12 cellular contexts compared by ENCODE assay signal in genomic region chr3:142651711-142652110, GRCh38.
"Had no signal": no experiment of that assay in that cellular context is flagged by ENCODE, and none has a peak within 500 bp of the region (broad histone marks: within the 10 kb centered on the region; RNA-seq: fewer than 3 reads in every experiment).

No MANE protein-coding gene starts in this region.

- H3K4me2 ChIP-seq: hepatocyte had no signal

- H3K27ac ChIP-seq: esophagus squamous epithelium, hepatocyte, neutrophil, psoas muscle, skin epidermis had no signal

- H3K36me3 ChIP-seq: esophagus squamous epithelium, neutrophil had no signal

- DNase-seq: esophagus squamous epithelium; head of caudate nucleus; naive thymus-derived CD4-positive, alpha-beta T cell; nephron progenitor cell; psoas muscle; stimulated activated naive CD4-positive, alpha-beta T cell treated with Interleukin-2 at 50 U/mL for 16 hours; trophoblast cell had no signal

- FAIRE-seq: colon had no signal

- H3K9me3 ChIP-seq: esophagus squamous epithelium, neutrophil, psoas muscle had no signal

- H3K4me3 ChIP-seq: esophagus squamous epithelium, hepatocyte, psoas muscle, skin epidermis had no signal

- H3K27me3 ChIP-seq: esophagus squamous epithelium, hepatocyte, neutrophil had no signal

- H2AFZ ChIP-seq: hepatocyte had no signal

- ATAC-seq: naive thymus-derived CD4-positive, alpha-beta T cell; psoas muscle; sciatic nerve had no signal

- H3K4me1 ChIP-seq: psoas muscle had no signal
